1 cellular context compared by ENCODE assay signal in genomic region chr1:111346089-111346885, GRCh38.
TF ChIP-seq lines count a peak whose summit lies in the region.

No MANE protein-coding gene starts in this region.

TF ChIP-seq in SK-N-SH treated with all-trans-retinoic acid at 6 μM for 48 hours, 23 proteins besides CTCF, POLR2A, EP300 and RAD21 (continued from another document):
- no peak for TF ChIP-seq TSHZ2 (CRISPR knock-in tag; IDR thresholded peaks at IDR 0.05)
- TF ChIP-seq CSRNP3 (CRISPR knock-in tag; IDR thresholded peaks at IDR 0.05): no peak
- no peak for TF ChIP-seq SNAI2 (CRISPR knock-in tag; IDR thresholded peaks at IDR 0.05)
- TF ChIP-seq RARB (CRISPR knock-in tag; IDR thresholded peaks at IDR 0.05): no peak
- TF ChIP-seq ISL1 (CRISPR knock-in tag; IDR thresholded peaks at IDR 0.05): no peak
- no peak for TF ChIP-seq ESRRG (CRISPR knock-in tag; IDR thresholded peaks at IDR 0.05)
- no peak for TF ChIP-seq TOX (CRISPR knock-in tag; IDR thresholded peaks at IDR 0.05; ENCODE audit: borderline replicate concordance)
- no peak for TF ChIP-seq POU6F1 (CRISPR knock-in tag; IDR thresholded peaks at IDR 0.05; ENCODE audit: borderline replicate concordance, low read depth)
- no peak for TF ChIP-seq TCF4 (CRISPR knock-in tag; IDR thresholded peaks at IDR 0.05; ENCODE audit: borderline replicate concordance)
- no peak for TF ChIP-seq ZC3H10 (CRISPR knock-in tag; IDR thresholded peaks at IDR 0.05)
- no peak for TF ChIP-seq OSR1 (CRISPR knock-in tag; IDR thresholded peaks at IDR 0.05)
- TF ChIP-seq ZFP30 (CRISPR knock-in tag; IDR thresholded peaks at IDR 0.05): no peak
- no peak for TF ChIP-seq ZFP3 (CRISPR knock-in tag; IDR thresholded peaks at IDR 0.05)
- TF ChIP-seq PPARA (CRISPR knock-in tag; IDR thresholded peaks at IDR 0.05; ENCODE audit: borderline replicate concordance): no peak
- no peak for TF ChIP-seq ZNF565 (CRISPR knock-in tag; conservative IDR thresholded peaks at IDR 0.05; ENCODE audit: low read depth)
- no peak for TF ChIP-seq CSDC2 (CRISPR knock-in tag; IDR thresholded peaks at IDR 0.05)
